ENCODE assay signal across 16 cellular contexts in genomic region chr10:77533156-77533886, GRCh38.
DNase-seq lines count a peak whose midpoint lies in the region; ATAC-seq, FAIRE-seq and TF ChIP-seq lines count a peak whose summit lies in the region.
"Had no signal": no experiment of that assay in that cellular context is flagged by ENCODE, and none has a peak within 500 bp of the region (broad histone marks: within the 10 kb centered on the region; RNA-seq: fewer than 3 reads in every experiment).

No MANE protein-coding gene starts in this region.

- H2AFZ ChIP-seq in trophoblast cell (ENCODE audit: insufficient read depth, low read length, poor library complexity), result no peak overlapping the region

- TF ChIP-seq POLR2A in gastroesophageal sphincter (IDR thresholded peaks at IDR 0.05), result no peak

- H3K79me1 ChIP-seq in trophoblast cell (ENCODE audit: low read length) (peaks cover 4% of the 10 kb centered on the region), mesendoderm (ENCODE audit: low read length) (no peaks in the 10 kb centered on the region)

- ATAC-seq in Panc1 (peak; percentile 2; the same call in 1 of the 2 replicates), gastroesophageal sphincter (no peak)
- ATAC-seq: activated CD4-positive, alpha-beta T cell treated with anti-CD3 and anti-CD28 coated beads for 36 hours; stimulated activated effector memory CD8-positive, alpha-beta T cell treated with anti-CD3 and anti-CD28 coated beads, Interleukin-12 subunit alpha, Interleukin-12 subunit beta, amount 100 ng/mL, for 72 hours had no signal

- peaks cover 7% of the 10 kb centered on the region for H3K79me2 ChIP-seq in trophoblast cell (ENCODE audit: control insufficient read depth, insufficient read depth, low read length, poor library complexity)
- H3K79me2 ChIP-seq in mesendoderm (ENCODE audit: control insufficient read depth, insufficient read depth, low read length), result no peaks in the 10 kb centered on the region

- no peak overlapping the region for H2AK5ac ChIP-seq in trophoblast cell (ENCODE audit: low read length)
- H2AK5ac ChIP-seq in mesendoderm (ENCODE audit: low read length), result no peak overlapping the region

- H3K9me3 ChIP-seq in Panc1 (ENCODE audit: control insufficient read depth, insufficient read depth, low read depth, low read length) (no peaks in the 10 kb centered on the region), gastroesophageal sphincter (no peaks in the 10 kb centered on the region), trophoblast cell (ENCODE audit: insufficient read depth, low read depth, low read length) (no peaks in the 10 kb centered on the region)
- H3K9me3 ChIP-seq: heart right ventricle, left ventricle myocardium inferior had no signal

- no peak overlapping the region for H4K12ac ChIP-seq in trophoblast cell (ENCODE audit: low read depth, low read length)

- H2BK5ac ChIP-seq in trophoblast cell (ENCODE audit: low read depth, low read length, poor library complexity), result no peak overlapping the region
- no peak overlapping the region for H2BK5ac ChIP-seq in mesendoderm (ENCODE audit: low read length)

- intact Hi-C loops in Panc1 (cut with micrococcal nuclease; ENCODE audit: unreplicated experiment), result no loop called here

- H2BK15ac ChIP-seq in mesendoderm (replicated peaks; ENCODE audit: low read depth), result no peak overlapping the region

- H3K14ac ChIP-seq in trophoblast cell (ENCODE audit: low read length), result no peak overlapping the region

- CTCF ChIA-PET in Panc1 (lab: Charles Lee), result interaction anchor here (0.6 to 0.9 kb wide), 2 partner anchors 9 to 496 kb away, joined by 3 to 5 read pairs; partner anchors contain the start of gene POLR3A

- H3K9ac ChIP-seq in trophoblast cell (ENCODE audit: low read length) (no peak overlapping the region), mesendoderm (ENCODE audit: low read length) (no peak overlapping the region)

- WGBS in gastroesophageal sphincter (ENCODE audit: low coverage in 1 of 2), 2 donors, result 48 to 63% methylated on average over 4 to 5 of the region's 6 CpGs
- WGBS in trophoblast cell (ENCODE audit: extremely low coverage, insufficient coverage, insufficient read length), result no CpG with 5 or more reads among the region's 6 CpGs
- WGBS in mesendoderm (ENCODE audit: extremely low coverage, insufficient coverage, low lambda C conversion rate), result no CpG with 5 or more reads among the region's 6 CpGs

- H3K4me3 ChIP-seq in Panc1 (ENCODE audit: low read depth in 2 of 2, low read length in 2 of 2) (peak overlapping the region in 1 of 2 experiments; percentile 6; a peak in 1 of 4 replicates), gastroesophageal sphincter (no peak overlapping the region), trophoblast cell (ENCODE audit: low read depth, low read length) (no peak overlapping the region), mesendoderm (ENCODE audit: low read length) (no peak overlapping the region)
- H3K4me3 ChIP-seq: heart right ventricle, left ventricle myocardium inferior had no signal

- no peak overlapping the region for H4K8ac ChIP-seq in trophoblast cell (ENCODE audit: low read depth, low read length)
- no peak overlapping the region for H4K8ac ChIP-seq in mesendoderm (ENCODE audit: low read depth, low read length)

- POLR2A ChIA-PET in Panc1 (lab: Charles Lee), result no interaction called here

- H3K4me2 ChIP-seq in trophoblast cell (ENCODE audit: low read length), result no peak overlapping the region
- no peak overlapping the region for H3K4me2 ChIP-seq in mesendoderm (ENCODE audit: low read length)

- in situ Hi-C loops in ACHN (cut with HindIII; ENCODE audit: low pct_ligation_motif_present, low pct_unique_long_range_greater_than_20kb, low sequenced_read_pairs) (no loop called here), Panc1 (cut with HindIII; ENCODE audit: low pct_unique_long_range_greater_than_20kb, low sequenced_read_pairs) (no loop called here), GM13977 (cut with MboI; ENCODE audit: low pct_unique_long_range_greater_than_20kb, low sequenced_read_pairs, unreplicated experiment) (no loop called here)

- H3K4ac ChIP-seq in trophoblast cell (ENCODE audit: low read depth, low read length) (peak overlapping the region; percentile 2), mesendoderm (ENCODE audit: low read depth, low read length) (no peak overlapping the region)

- H3K27me3 ChIP-seq in Panc1 (ENCODE audit: control insufficient read depth, insufficient read depth, low read length) (no peaks in the 10 kb centered on the region), gastroesophageal sphincter (no peaks in the 10 kb centered on the region), trophoblast cell (ENCODE audit: insufficient read depth, low read length) (no peaks in the 10 kb centered on the region), mesendoderm (ENCODE audit: insufficient read depth, low read length, poor library complexity) (no peaks in the 10 kb centered on the region)

- no peak for FAIRE-seq in GM19239 (lab: Jason Lieb, UNC)

- H3K18ac ChIP-seq in trophoblast cell (ENCODE audit: low read length) (no peak overlapping the region), mesendoderm (ENCODE audit: low read length) (no peak overlapping the region)

- H3K36me3 ChIP-seq in Panc1 (ENCODE audit: control insufficient read depth, insufficient read depth, low read length) (no peaks in the 10 kb centered on the region), gastroesophageal sphincter (no peaks in the 10 kb centered on the region), trophoblast cell (ENCODE audit: control insufficient read depth in 1 of 2, insufficient read depth in 2 of 2, low read length in 2 of 2) (peaks cover 0 to 3% of the 10 kb centered on the region in 2 experiments), mesendoderm (ENCODE audit: control insufficient read depth, insufficient read depth, low read length) (no peaks in the 10 kb centered on the region)
- H3K36me3 ChIP-seq: heart right ventricle, left ventricle myocardium inferior had no signal

- no peak for TF ChIP-seq EP300 in gastroesophageal sphincter (IDR thresholded peaks at IDR 0.05)

- DNase-seq in ACHN (peak; percentile 81), Panc1 (ENCODE audit: low read depth, low spot score) (no peak), trophoblast cell (no peak), GM13977 (ENCODE audit: low spot score) (no peak), GM19239 (ENCODE audit: insufficient read length, low spot score) (no peak), mesendoderm (no peak), GM20000 (ENCODE audit: low spot score) (no peak)
- DNase-seq: activated CD4-positive, alpha-beta T cell treated with anti-CD3 and anti-CD28 coated beads for 36 hours; central memory CD4-positive, alpha-beta T cell; HCEC 1CT; heart right ventricle; left ventricle myocardium inferior; NCI-H187 treated with DMSO at 0.1 percent for 48 hours; NCI-H526 treated with DMSO at 0.1 percent for 48 hours had no signal

- no peak overlapping the region for H4K5ac ChIP-seq in mesendoderm (ENCODE audit: low read length)

- H2BK120ac ChIP-seq in trophoblast cell (ENCODE audit: insufficient read depth, low read length, poor library complexity), result no peak overlapping the region
- no peak overlapping the region for H2BK120ac ChIP-seq in mesendoderm (ENCODE audit: low read depth, low read length)

- no peak overlapping the region for H3K56ac ChIP-seq in mesendoderm (ENCODE audit: low read length)

- no peak for TF ChIP-seq CTCF in Panc1 (IDR thresholded peaks at IDR 0.05)
- no peak for TF ChIP-seq CTCF in gastroesophageal sphincter (IDR thresholded peaks at IDR 0.05)
- TF ChIP-seq CTCF in GM13977 (IDR thresholded peaks at IDR 0.05; ENCODE audit: extremely low read depth, insufficient read depth, missing control alignments), result no peak
- no peak for TF ChIP-seq CTCF in GM20000 (IDR thresholded peaks at IDR 0.05; ENCODE audit: extremely low read depth, missing control alignments)

- BruUV-seq in Panc1 (replicated peaks; lab: Mats Ljungman, UMichigan), result no TSS peak

- peak overlapping the region; percentile 92 for H3K27ac ChIP-seq in Panc1 (ENCODE audit: low read length)
- peak overlapping the region; percentile 59 to 77 (median 70) for H3K27ac ChIP-seq in gastroesophageal sphincter
- H3K27ac ChIP-seq in trophoblast cell (ENCODE audit: low read depth, low read length), result no peak overlapping the region
- no peak overlapping the region for H3K27ac ChIP-seq in mesendoderm (ENCODE audit: low read depth, low read length)
- H3K27ac ChIP-seq: left ventricle myocardium inferior had no signal

- no peak overlapping the region for H4K91ac ChIP-seq in trophoblast cell (ENCODE audit: low read depth, low read length)

- peak overlapping the region; percentile 28 for H2BK12ac ChIP-seq in trophoblast cell (ENCODE audit: low read length)

- H3K23ac ChIP-seq in trophoblast cell (ENCODE audit: low read length), result no peak overlapping the region
- no peak overlapping the region for H3K23ac ChIP-seq in mesendoderm (ENCODE audit: low read length)

- peaks cover 65% of the 10 kb centered on the region for H3K4me1 ChIP-seq in Panc1 (ENCODE audit: control insufficient read depth, insufficient read depth, low read length)
- H3K4me1 ChIP-seq in gastroesophageal sphincter, result peaks cover 24 to 89% (median 26%) of the 10 kb centered on the region in 3 donors
- peaks cover 8 to 21% of the 10 kb centered on the region in 2 experiments for H3K4me1 ChIP-seq in trophoblast cell (ENCODE audit: control insufficient read depth in 1 of 2, insufficient read depth in 2 of 2, low read length in 2 of 2)
- no peaks in the 10 kb centered on the region for H3K4me1 ChIP-seq in mesendoderm (ENCODE audit: control insufficient read depth, low read depth, low read length)
- H3K4me1 ChIP-seq: left ventricle myocardium inferior had no signal

Comparison
In these comparisons a context has a peak if more than half of its experiments do, and no peak if none do; other contexts are left out.
1. H3K27ac ChIP-seq: peak in Panc1 (single experiment) and gastroesophageal sphincter (4 of 4); none in trophoblast cell (single experiment) and mesendoderm (single experiment).